ENCODE assay signal across 10 cellular contexts in the genomic region with DNA sequence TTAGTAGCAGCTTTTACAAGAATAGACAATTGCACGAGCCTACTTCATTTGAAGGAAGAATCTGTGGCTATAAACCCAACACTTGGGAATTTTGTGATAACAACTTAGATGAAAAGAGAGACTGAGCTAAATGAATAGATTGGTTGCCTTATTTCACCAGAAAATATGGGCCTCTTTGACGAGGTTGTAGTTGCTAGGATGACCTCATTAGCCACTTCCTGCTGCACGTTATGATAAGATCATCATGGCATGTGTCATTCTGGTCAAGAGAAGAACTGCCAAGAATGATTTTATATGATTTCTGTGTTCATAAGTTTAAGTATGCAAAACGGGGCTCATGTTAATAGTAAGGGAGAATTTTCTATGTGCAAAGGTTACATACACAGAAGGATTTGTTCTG.
A peak's percentile ranks its signal among the peaks of the same experiment; 100 is the strongest.
DNase-seq lines count a peak whose midpoint lies in the region; ATAC-seq and TF ChIP-seq lines count a peak whose summit lies in the region.
"Had no signal": no experiment of that assay in that cellular context is flagged by ENCODE, and none has a peak within 500 bp of the region (broad histone marks: within the 10 kb centered on the region; RNA-seq: fewer than 3 reads in every experiment).

No MANE protein-coding gene starts in this region.

- H3K27ac ChIP-seq in ACC112 (ENCODE audit: low read depth, low read length) (peak overlapping the region; percentile 57; the same call in 1 of the 2 replicates), HEK293 (ENCODE audit: extremely low read depth, low read depth, low read length) (no peak overlapping the region), PC-3 (ENCODE audit: low read length) (no peak overlapping the region), fibroblast of lung (ENCODE audit: insufficient read depth, low read length) (no peak overlapping the region)

- H3K4me3 ChIP-seq in ACC112 (ENCODE audit: low read depth, low read length) (no peak overlapping the region), HEK293 (ENCODE audit: low read depth, low read length) (no peak overlapping the region), PC-3 (ENCODE audit: low read length) (no peak overlapping the region), fibroblast of lung (replicated peaks in 1 of 4; ENCODE audit: control extremely low read depth in 1 of 4, insufficient read depth in 1 of 4, low read depth in 3 of 4, low read length in 4 of 4) (no peak overlapping the region)

- BruUV-seq in PC-3 (replicated peaks; lab: Mats Ljungman, UMichigan) = no TSS peak

- peak overlapping the region; percentile 2 for H2AFZ ChIP-seq in ACC112 (ENCODE audit: low read length, unreplicated experiment)
- H2AFZ ChIP-seq in PC-3 (ENCODE audit: low read length) = no peak overlapping the region
- H2AFZ ChIP-seq in fibroblast of lung (ENCODE audit: low read length) = no peak overlapping the region

- H3K4me2 ChIP-seq in PC-3 (ENCODE audit: low read length) = no peak overlapping the region
- H3K4me2 ChIP-seq in fibroblast of lung (ENCODE audit: extremely low read depth, insufficient read depth, low read length) = no peak overlapping the region

- H4K20me1 ChIP-seq in PC-3 (ENCODE audit: low read length) (no peaks in the 10 kb centered on the region), fibroblast of lung (ENCODE audit: control insufficient read depth, extremely low read depth, insufficient read depth, low read length) (no peaks in the 10 kb centered on the region)

- no peaks in the 10 kb centered on the region for H3K9me2 ChIP-seq in PC-3 (replicated peaks; ENCODE audit: low read length)

- POLR2A ChIA-PET in HEK293 (lab: Yijun Ruan, JAX) = no interaction called here
- POLR2A ChIA-PET in PC-3 (lab: Charles Lee; ENCODE audit: unreplicated experiment) = no interaction called here

- H3K36me3 ChIP-seq in ACC112 (ENCODE audit: insufficient read depth, low read length) (no peaks in the 10 kb centered on the region), HEK293 (ENCODE audit: control insufficient read depth in 2 of 2, insufficient read depth in 1 of 2, low read length in 2 of 2) (no peaks in the 10 kb centered on the region), PC-3 (ENCODE audit: low read depth, low read length) (no peaks in the 10 kb centered on the region), fibroblast of lung (ENCODE audit: control insufficient read depth, insufficient read depth, low read length) (no peaks in the 10 kb centered on the region)

- H3K79me2 ChIP-seq in ACC112 (ENCODE audit: control insufficient read depth, insufficient read depth, low read length, unreplicated experiment) (no peaks in the 10 kb centered on the region), PC-3 (ENCODE audit: low read length) (no peaks in the 10 kb centered on the region), fibroblast of lung (ENCODE audit: control insufficient read depth, insufficient read depth, low read length) (no peaks in the 10 kb centered on the region)

- H3K4me1 ChIP-seq in ACC112 (ENCODE audit: control insufficient read depth, insufficient read depth, low read length, unreplicated experiment) (peaks cover 15% of the 10 kb centered on the region), HEK293 (ENCODE audit: control insufficient read depth, insufficient read depth, low read length) (no peaks in the 10 kb centered on the region), PC-3 (ENCODE audit: insufficient read depth, low read length) (0 out of 2 replicates have a peak, but pooled peaks cover 9% of the 10 kb centered on the region), fibroblast of lung (ENCODE audit: control insufficient read depth, extremely low read depth, insufficient read depth, low read length) (no peaks in the 10 kb centered on the region)

- no peaks in the 10 kb centered on the region for H3F3A ChIP-seq in PC-3 (ENCODE audit: low read length, unreplicated experiment)

- peak; percentile 66 for DNase-seq in PC-3
- peak; percentile 28 to 71 for DNase-seq in fibroblast of lung (ENCODE audit: low read depth in 2 of 2)
- DNase-seq in NCI-H2081 (lab: John Stamatoyannopoulos, UW) = no peak
- DNase-seq in amniotic stem cell (lab: John Stamatoyannopoulos, UW) = no peak
- no peak for DNase-seq in globus pallidus (ENCODE audit: low spot score)
- DNase-seq in epidermal melanocyte (ENCODE audit: insufficient read length, low spot score) = no peak
- DNase-seq: glutamatergic neuron, NCI-H2029 treated with DMSO at 0.1 percent for 48 hours had no signal

- CTCF ChIA-PET in HEK293 (lab: Yijun Ruan, JAX) (no interaction called here), PC-3 (lab: Charles Lee) (interaction anchor here (0.6 kb wide), 1 partner anchor 122 kb away, joined by 9 read pairs; no protein-coding TSS in a partner anchor)

- H3K9me3 ChIP-seq in HEK293 (ENCODE audit: control insufficient read depth, insufficient read depth, low read depth, low read length) (no peaks in the 10 kb centered on the region), PC-3 (ENCODE audit: low read length) (no peaks in the 10 kb centered on the region), fibroblast of lung (ENCODE audit: control insufficient read depth, insufficient read depth, low read depth, low read length) (no peaks in the 10 kb centered on the region)

- TF ChIP-seq CTCF in HEK293 (tag by site-specific recombination; IDR thresholded peaks at IDR 0.05) (no peak), PC-3 (conservative IDR thresholded peaks at IDR 0.05; ENCODE audit: low read depth, low read length) (no peak), fibroblast of lung (conservative IDR thresholded peaks at IDR 0.05 in 1 of 2, IDR thresholded peaks at IDR 0.05 in 1 of 2; ENCODE audit: low read depth in 1 of 2, low read length in 2 of 2) (no peak)

- peak; percentile 63 for ATAC-seq in PC-3

- intact Hi-C loops in PC-3 (cut with micrococcal nuclease) = loop anchor here (5.0 kb wide), 1 partner anchor 117 kb away; no protein-coding TSS in a partner anchor

- H3K27me3 ChIP-seq in ACC112 (ENCODE audit: insufficient read depth, low read length) = no peaks in the 10 kb centered on the region
- no peaks in the 10 kb centered on the region for H3K27me3 ChIP-seq in PC-3 (ENCODE audit: low read length)
- H3K27me3 ChIP-seq in fibroblast of lung (ENCODE audit: control insufficient read depth, insufficient read depth, low read length) = no peaks in the 10 kb centered on the region

- H3K9ac ChIP-seq in PC-3 (ENCODE audit: low read length) (no peak overlapping the region), fibroblast of lung (ENCODE audit: insufficient read depth, low read length) (no peak overlapping the region)

TF ChIP-seq in HEK293, 187 proteins besides CTCF, POLR2A, EP300 and RAD21:
- TF ChIP-seq ZNF140 (tag by site-specific recombination; IDR thresholded peaks at IDR 0.05) (no peak), ZNF677 (tag by site-specific recombination; IDR thresholded peaks at IDR 0.05) (no peak), ZNF416 (tag by site-specific recombination; IDR thresholded peaks at IDR 0.05) (no peak), ZBTB21 (tag by site-specific recombination; IDR thresholded peaks at IDR 0.05) (peak; percentile 58), SETDB1 (IDR thresholded peaks at IDR 0.05; ENCODE audit: insufficient read length, low read length) (peak; percentile 23), ZNF311 (tag by site-specific recombination; IDR thresholded peaks at IDR 0.05; ENCODE audit: borderline replicate concordance) (no peak)
TF ChIP-seq in HEK293: peak in this region for 2.

Comparison
In these comparisons a context has a peak if more than half of its experiments do, and no peak if none do; other contexts are left out.
1. DNase-seq: peak in PC-3 (single experiment) and fibroblast of lung (2 of 2); none in NCI-H2081 (0 of 2), amniotic stem cell (single experiment), globus pallidus (single experiment) and epidermal melanocyte (single experiment).